In the genomic region with DNA sequence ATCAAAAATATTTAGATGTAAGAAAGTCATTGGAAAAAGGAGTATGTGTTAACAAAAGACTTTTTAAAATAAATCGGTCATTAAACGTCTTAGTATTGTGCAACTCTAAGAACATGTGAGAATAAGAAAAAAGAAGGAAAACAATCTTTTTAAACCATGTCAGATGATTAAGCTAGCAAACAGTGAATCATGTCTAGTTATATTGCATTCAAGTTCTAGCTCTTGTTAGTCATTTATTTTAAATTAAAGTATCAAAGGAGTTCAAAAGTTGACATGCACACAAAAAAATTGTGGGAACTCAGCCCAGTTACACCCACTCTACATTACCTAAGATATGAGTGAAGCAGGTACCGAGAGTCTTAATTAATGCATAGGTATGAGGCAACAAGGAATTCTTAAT, we compare ENCODE assay signal across 15 cellular contexts. TPM values are rescaled to one million over a fixed set of nuclear protein-coding genes. Genes with fewer than 3 reads are reported as not detected.
A peak's percentile ranks its signal among the peaks of the same experiment; 100 is the strongest.
DNase-seq lines count a peak whose midpoint lies in the region; ATAC-seq and TF ChIP-seq lines count a peak whose summit lies in the region.
"Had no signal": no experiment of that assay in that cellular context is flagged by ENCODE, and none has a peak within 500 bp of the region (broad histone marks: within the 10 kb centered on the region; RNA-seq: fewer than 3 reads in every experiment).

No MANE protein-coding gene starts in this region.

- POLR2A ChIA-PET in MCF 10A (lab: Yijun Ruan, JAX) = interaction anchor here (0.5 to 4.8 kb wide), 3 partner anchors 9 to 1127 kb away, joined by 3 to 44 read pairs (median 4); partner anchors contain the start of gene FRRS1

- TF ChIP-seq POLR2A in breast epithelium (IDR thresholded peaks at IDR 0.05) = no peak

- peaks cover 7% of the 10 kb centered on the region for H3K9me3 Mint-ChIP-seq in MCF 10A (ENCODE audit: unreplicated experiment)
- H3K9me3 Mint-ChIP-seq in activated naive CD4-positive, alpha-beta T cell treated with anti-CD3 and anti-CD28 coated beads for 36 hours = no peaks in the 10 kb centered on the region

- peaks cover 6% of the 10 kb centered on the region for H3K36me3 Mint-ChIP-seq in MCF 10A (ENCODE audit: insufficient read depth, unreplicated experiment)
- no peaks in the 10 kb centered on the region for H3K36me3 Mint-ChIP-seq in activated naive CD4-positive, alpha-beta T cell treated with anti-CD3 and anti-CD28 coated beads for 36 hours (ENCODE audit: low read depth)

- CTCF ChIA-PET in MCF 10A (lab: Yijun Ruan, JAX) = interaction anchor here (2.3 kb wide), 1 partner anchor 9 kb away, joined by 7 read pairs; the partner anchor contains the start of gene FRRS1
- CTCF ChIA-PET in activated naive CD4-positive, alpha-beta T cell treated with anti-CD3 and anti-CD28 coated beads for 36 hours (lab: Charles Lee) = interaction anchor here (0.6 kb wide), 1 partner anchor 178 kb away, joined by 3 read pairs; no protein-coding TSS in a partner anchor

- H3K27ac ChIP-seq in breast epithelium = no peak overlapping the region

- DNase-seq in MCF 10A (ENCODE audit: unreplicated experiment) (peak; percentile 68), breast epithelium (ENCODE audit: low spot score in 2 of 2) (no peak), dedifferentiated amniotic fluid mesenchymal stem cell (ENCODE audit: extremely low spot score) (peak; percentile 32), kidney tubule cell (ENCODE audit: low spot score) (peak; percentile 56), NCI-H2171 treated with DMSO at 0.1 percent for 48 hours (lab: John Stamatoyannopoulos, UW) (no peak), NOMO-1 treated with dmso at 0.1 percent for 144 hours (lab: John Stamatoyannopoulos, UW; ENCODE audit: unreplicated experiment) (no peak)
- no peak for DNase-seq in activated naive CD4-positive, alpha-beta T cell treated with anti-CD3 and anti-CD28 coated beads for 36 hours
- DNase-seq: activated T-cell treated with anti-CD3 and anti-CD28 coated beads, Interleukin-2, amount 50 U/mL, for 48 hours; DMS 273 treated with DMSO at 0.1 percent for 48 hours; H9; naive B cell; NCI-H187 treated with DMSO at 0.1 percent for 48 hours had no signal

- H3K9me3 ChIP-seq in breast epithelium = no peaks in the 10 kb centered on the region

- no peak overlapping the region for H3K4me3 Mint-ChIP-seq in MCF 10A (ENCODE audit: unreplicated experiment)
- no peak overlapping the region for H3K4me3 Mint-ChIP-seq in activated naive CD4-positive, alpha-beta T cell treated with anti-CD3 and anti-CD28 coated beads for 36 hours
- H3K4me3 Mint-ChIP-seq: H9, naive B cell had no signal

- no peak for TF ChIP-seq CTCF in MCF 10A (IDR thresholded peaks at IDR 0.05; ENCODE audit: unreplicated experiment)
- no peak for TF ChIP-seq CTCF in breast epithelium (IDR thresholded peaks at IDR 0.05)

- no peaks in the 10 kb centered on the region for H3K4me1 ChIP-seq in breast epithelium
- H3K4me1 ChIP-seq: tibial nerve had no signal

- H3K27ac Mint-ChIP-seq in MCF 10A (ENCODE audit: low read depth, unreplicated experiment) = no peak overlapping the region
- H3K27ac Mint-ChIP-seq in activated naive CD4-positive, alpha-beta T cell treated with anti-CD3 and anti-CD28 coated beads for 36 hours = no peak overlapping the region
- H3K27ac Mint-ChIP-seq: H9, naive B cell had no signal

- BruUV-seq in MCF 10A (replicated peaks; lab: Mats Ljungman, UMichigan) = no TSS peak

- no peaks in the 10 kb centered on the region for H3K27me3 Mint-ChIP-seq in MCF 10A (ENCODE audit: insufficient read depth, unreplicated experiment)
- H3K27me3 Mint-ChIP-seq in activated naive CD4-positive, alpha-beta T cell treated with anti-CD3 and anti-CD28 coated beads for 36 hours (ENCODE audit: low read depth) = peaks cover 6% of the 10 kb centered on the region
- H3K27me3 Mint-ChIP-seq: naive B cell had no signal

- no peaks in the 10 kb centered on the region for H3K27me3 ChIP-seq in breast epithelium
- H3K27me3 ChIP-seq: tibial nerve had no signal

- H3K4me3 ChIP-seq in breast epithelium = no peak overlapping the region
- H3K4me3 ChIP-seq: skin epidermis, tibial nerve had no signal

- peaks cover 27% of the 10 kb centered on the region for H3K4me1 Mint-ChIP-seq in MCF 10A (ENCODE audit: insufficient read depth, unreplicated experiment)
- H3K4me1 Mint-ChIP-seq in activated naive CD4-positive, alpha-beta T cell treated with anti-CD3 and anti-CD28 coated beads for 36 hours (ENCODE audit: low read depth) = peaks cover 14% of the 10 kb centered on the region

- no peaks in the 10 kb centered on the region for H3K36me3 ChIP-seq in breast epithelium
- H3K36me3 ChIP-seq: tibial nerve had no signal

- no peak for ATAC-seq in HG03565 (IDR thresholded peaks at IDR 0.05; ENCODE audit: unreplicated experiment)

- intact Hi-C loops in MCF 10A (cut with micrococcal nuclease) = no loop called here
- intact Hi-C loops in breast epithelium (cut with DNase I; ENCODE audit: low total_unique reads) = no loop called here
- intact Hi-C loops in activated naive CD4-positive, alpha-beta T cell treated with anti-CD3 and anti-CD28 coated beads for 36 hours (cut with micrococcal nuclease) = no loop called here

RNA-seq across cellular contexts. Expression of gene FRRS1, which starts 9.8 kb away (rescaled TPM):
- total RNA-seq in MCF 10A (2022) = 7.2 and 7.4 TPM in 2 replicates
- total RNA-seq in breast epithelium = 10 to 100 TPM; 12.1 to 21.1 (median 12.5) TPM
- total RNA-seq in activated naive CD4-positive, alpha-beta T cell treated with anti-CD3 and anti-CD28 coated beads for 36 hours = under 1 TPM; 0.32 to 0.52 TPM

Comparison
In these comparisons a context has a peak if more than half of its experiments do, and no peak if none do; other contexts are left out.
1. DNase-seq: peak in MCF 10A (single experiment), dedifferentiated amniotic fluid mesenchymal stem cell (single experiment) and kidney tubule cell (single experiment); none in breast epithelium (0 of 2), activated naive CD4-positive, alpha-beta T cell treated with anti-CD3 and anti-CD28 coated beads for 36 hours (single experiment), NCI-H2171 treated with DMSO at 0.1 percent for 48 hours (single experiment) and NOMO-1 treated with dmso at 0.1 percent for 144 hours (single experiment).